24 cellular contexts compared by ENCODE assay signal in the genomic region with DNA sequence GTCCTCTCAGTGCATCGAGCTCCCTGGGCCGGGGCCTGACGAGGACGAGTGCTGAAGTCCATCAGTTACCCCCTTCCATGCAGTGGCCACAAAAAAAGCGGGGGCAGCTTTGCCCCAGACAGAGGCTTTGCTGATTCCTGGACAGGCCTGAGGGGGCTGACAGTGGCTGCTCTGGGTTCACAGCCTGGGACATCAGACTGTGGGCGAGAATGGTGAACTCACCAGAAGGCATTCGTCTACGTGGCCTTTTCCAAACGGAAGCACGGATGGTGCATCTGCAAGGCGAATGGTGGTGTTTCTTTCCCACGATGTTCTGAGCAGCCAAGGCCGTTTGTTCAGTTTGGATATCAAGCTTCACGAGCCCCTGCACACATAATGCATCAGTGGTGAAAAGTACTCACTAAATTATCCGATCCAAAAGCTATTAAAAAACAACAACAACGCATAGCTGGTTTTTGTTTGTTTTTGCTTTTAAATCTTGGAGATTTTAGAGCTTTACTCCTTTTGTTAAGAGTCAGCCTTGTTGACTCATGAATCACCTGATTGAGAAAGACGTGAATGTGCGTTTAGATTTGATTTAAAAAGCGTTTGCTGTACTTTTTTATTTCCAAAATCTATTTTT. TPM values are rescaled to one million over a fixed set of nuclear protein-coding genes. Genes with fewer than 3 reads are reported as not detected.
"Had no signal": no experiment of that assay in that cellular context is flagged by ENCODE, and none has a peak within 500 bp of the region (broad histone marks: within the 10 kb centered on the region; RNA-seq: fewer than 3 reads in every experiment).

No MANE protein-coding gene starts in this region.

- H3K36me3 Mint-ChIP-seq: activated CD8-positive, alpha-beta memory T cell treated with anti-CD3 and anti-CD28 coated beads, Interleukin-2, amount 10 ng/mL, durations not matched to agents 7 days and 5 days; activated naive CD4-positive, alpha-beta T cell treated with anti-CD3 and anti-CD28 coated beads, Interleukin-2, amount 50 U/mL, for 24 hours; memory B cell had no signal

- H3K27ac ChIP-seq: esophagus muscularis mucosa, gastroesophageal sphincter, heart left ventricle, upper lobe of left lung had no signal

- H3K9me3 Mint-ChIP-seq: activated naive CD4-positive, alpha-beta T cell treated with anti-CD3 and anti-CD28 coated beads, Interleukin-2, amount 50 U/mL, for 24 hours had no signal

- H3K4me1 ChIP-seq: gastroesophageal sphincter had no signal

- H3K4me3 ChIP-seq: esophagus muscularis mucosa, gastroesophageal sphincter, heart left ventricle, upper lobe of left lung had no signal

- H3K27me3 Mint-ChIP-seq: activated CD8-positive, alpha-beta T cell treated with anti-CD3 and anti-CD28 coated beads for 36 hours; activated naive CD4-positive, alpha-beta T cell treated with anti-CD3 and anti-CD28 coated beads, Interleukin-2, amount 50 U/mL, for 24 hours had no signal

- H3K9me3 ChIP-seq: gastroesophageal sphincter, upper lobe of left lung had no signal

- H3K27me3 ChIP-seq: upper lobe of left lung had no signal

- H3K27ac Mint-ChIP-seq: activated CD8-positive, alpha-beta memory T cell treated with anti-CD3 and anti-CD28 coated beads, Interleukin-2, amount 10 ng/mL, durations not matched to agents 7 days and 5 days; activated CD8-positive, alpha-beta T cell treated with anti-CD3 and anti-CD28 coated beads for 36 hours; activated naive CD4-positive, alpha-beta T cell treated with anti-CD3 and anti-CD28 coated beads, Interleukin-2, amount 50 U/mL, for 24 hours; activated T-helper 1 cell treated with anti-CD3 and anti-CD28 coated beads, Interleukin-12 subunit alpha, Interleukin-12 subunit beta, Interleukin-2, Interleukin-4 antibody, amounts not matched to agents 30 ng/mL and 10 ng/mL and 1 ng/mL, durations not matched to agents 14 hours and 24 hours and 36 hours; memory B cell; nephron progenitor cell had no signal

- H3K36me3 ChIP-seq: esophagus muscularis mucosa, gastroesophageal sphincter, heart left ventricle, upper lobe of left lung had no signal

- DNase-seq: activated CD4-positive, alpha-beta T cell treated with anti-CD3 and anti-CD28 coated beads for 48 hours; activated CD8-positive, alpha-beta memory T cell treated with anti-CD3 and anti-CD28 coated beads, Interleukin-2, amount 10 ng/mL, durations not matched to agents 7 days and 5 days; activated CD8-positive, alpha-beta T cell treated with anti-CD3 and anti-CD28 coated beads for 36 hours; activated gamma-delta T cell treated with Interleukin-2 at 50 U/mL for 16 hours; activated T-cell treated with anti-CD3 and anti-CD28 coated beads for 4 hours; central memory CD4-positive, alpha-beta T cell; dermis blood vessel endothelial cell; effector memory CD4-positive, alpha-beta T cell; heart left ventricle; islet precursor cell; left colon; nephron progenitor cell; occipital lobe; posterior cingulate gyrus; stimulated activated CD4-positive, alpha-beta T cell treated with anti-CD3 and anti-CD28 coated beads, Interleukin-4, amount 100 ng/mL, for 24 hours; stimulated activated naive CD4-positive, alpha-beta T cell treated with Interleukin-2 at 50 U/mL for 16 hours; upper lobe of left lung had no signal

- H3K4me1 Mint-ChIP-seq: activated CD8-positive, alpha-beta memory T cell treated with anti-CD3 and anti-CD28 coated beads, Interleukin-2, amount 10 ng/mL, durations not matched to agents 7 days and 5 days had no signal

- H3K4me3 Mint-ChIP-seq: activated CD8-positive, alpha-beta memory T cell treated with anti-CD3 and anti-CD28 coated beads, Interleukin-2, amount 10 ng/mL, durations not matched to agents 7 days and 5 days; activated CD8-positive, alpha-beta T cell treated with anti-CD3 and anti-CD28 coated beads for 36 hours; activated naive CD4-positive, alpha-beta T cell treated with anti-CD3 and anti-CD28 coated beads, Interleukin-2, amount 50 U/mL, for 24 hours; activated T-helper 1 cell treated with anti-CD3 and anti-CD28 coated beads, Interleukin-12 subunit alpha, Interleukin-12 subunit beta, Interleukin-2, Interleukin-4 antibody, amounts not matched to agents 30 ng/mL and 10 ng/mL and 1 ng/mL, durations not matched to agents 14 hours and 24 hours and 36 hours; memory B cell; nephron progenitor cell had no signal

RNA-seq across cellular contexts. Expression of gene UMODL1, which starts 54.6 kb away (rescaled TPM):
- total RNA-seq: activated CD8-positive, alpha-beta T cell treated with anti-CD3 and anti-CD28 coated beads for 36 hours; activated T-helper 1 cell treated with anti-CD3 and anti-CD28 coated beads, Interleukin-12 subunit alpha, Interleukin-12 subunit beta, Interleukin-2, Interleukin-4 antibody, amounts not matched to agents 30 ng/mL and 10 ng/mL and 1 ng/mL, durations not matched to agents 14 hours and 24 hours and 36 hours; astrocyte; dermis blood vessel endothelial cell; gastroesophageal sphincter; myocyte; occipital lobe had no signal
- polyA plus RNA-seq: heart left ventricle had no signal
